ENCODE assay signal across 19 cellular contexts in genomic region chrX:88883205-88883604, GRCh38.
DNase-seq lines count a peak whose midpoint lies in the region; ATAC-seq and TF ChIP-seq lines count a peak whose summit lies in the region.
"Had no signal": no experiment of that assay in that cellular context is flagged by ENCODE, and none has a peak within 500 bp of the region (broad histone marks: within the 10 kb centered on the region; RNA-seq: fewer than 3 reads in every experiment).

No MANE protein-coding gene starts in this region.

- H3K9me2 ChIP-seq in GM23248 (ENCODE audit: insufficient read depth) = no peaks in the 10 kb centered on the region
- H3K9me2 ChIP-seq in PC-3 (replicated peaks; ENCODE audit: low read length) = no peaks in the 10 kb centered on the region

- H3K27me3 ChIP-seq in GM23248 (replicated peaks; ENCODE audit: insufficient read depth) (no peaks in the 10 kb centered on the region), PC-3 (ENCODE audit: low read length) (no peaks in the 10 kb centered on the region), smooth muscle cell (ENCODE audit: low read depth) (no peaks in the 10 kb centered on the region)
- H3K27me3 ChIP-seq: SJSA1 had no signal

- DNase-seq in GM23248 (peak; percentile 0), PC-3 (peak; percentile 34), smooth muscle cell (lab: John Stamatoyannopoulos, UW; ENCODE audit: unreplicated experiment) (no peak), AG08395 (ENCODE audit: low spot score) (no peak)
- DNase-seq: DMS79, KBM-7, NCI-H1694, NCI-H2081, NCI-H2171, NCI-H345, NCI-H524 treated with DMSO at 0.1 percent for 48 hours, NCI-H82 had no signal

- H3K4me3 ChIP-seq in GM23248 (no peak overlapping the region), PC-3 (ENCODE audit: low read length) (no peak overlapping the region), smooth muscle cell (no peak overlapping the region)
- H3K4me3 ChIP-seq: GM23338, SJSA1 had no signal

- no peak overlapping the region for H3K4me2 ChIP-seq in GM23248 (ENCODE audit: unreplicated experiment)
- H3K4me2 ChIP-seq in PC-3 (ENCODE audit: low read length) = no peak overlapping the region
- H3K4me2 ChIP-seq in smooth muscle cell = peak overlapping the region; percentile 52
- H3K4me2 ChIP-seq: GM23338 had no signal

- H3K9me3 ChIP-seq in GM23248 (ENCODE audit: low read depth) (no peaks in the 10 kb centered on the region), PC-3 (ENCODE audit: low read length) (no peaks in the 10 kb centered on the region), smooth muscle cell (replicated peaks; ENCODE audit: low read depth) (no peaks in the 10 kb centered on the region)
- H3K9me3 ChIP-seq: SJSA1 had no signal

- no peaks in the 10 kb centered on the region for H3F3A ChIP-seq in GM23248 (ENCODE audit: insufficient read depth)
- H3F3A ChIP-seq in PC-3 (ENCODE audit: low read length, unreplicated experiment) = no peaks in the 10 kb centered on the region
- H3F3A ChIP-seq in smooth muscle cell (ENCODE audit: low read depth) = no peaks in the 10 kb centered on the region

- no peaks in the 10 kb centered on the region for H3K4me1 ChIP-seq in GM23248 (ENCODE audit: insufficient read depth)
- no peaks in the 10 kb centered on the region for H3K4me1 ChIP-seq in PC-3 (ENCODE audit: insufficient read depth, low read length)
- no peaks in the 10 kb centered on the region for H3K4me1 ChIP-seq in smooth muscle cell (ENCODE audit: low read depth)
- H3K4me1 ChIP-seq: SJSA1 had no signal

- H2AFZ ChIP-seq in GM23248 (no peak overlapping the region), PC-3 (ENCODE audit: low read length) (no peak overlapping the region), smooth muscle cell (ENCODE audit: low read depth) (no peak overlapping the region)
- H2AFZ ChIP-seq: GM23338 had no signal

- POLR2A ChIA-PET in PC-3 (lab: Charles Lee; ENCODE audit: unreplicated experiment) = no interaction called here

- intact Hi-C loops in PC-3 (cut with micrococcal nuclease) = no loop called here

- H4K20me1 ChIP-seq in GM23248 (ENCODE audit: insufficient read depth) (no peaks in the 10 kb centered on the region), PC-3 (ENCODE audit: low read length) (no peaks in the 10 kb centered on the region), smooth muscle cell (ENCODE audit: low read depth) (no peaks in the 10 kb centered on the region)

- ATAC-seq in PC-3 = peak; percentile 38; the same call in 1 of the 2 replicates
- peak; percentile 38 for ATAC-seq in esophagus mucosa
- ATAC-seq in HG02763 (IDR thresholded peaks at IDR 0.05; ENCODE audit: unreplicated experiment) = no peak
- no peak for ATAC-seq in HG03139 (IDR thresholded peaks at IDR 0.05; ENCODE audit: unreplicated experiment)
- ATAC-seq: GM23338, HCT116, Right ventricle myocardium inferior had no signal

- CTCF ChIA-PET in PC-3 (lab: Charles Lee) = no interaction called here

- H3K79me2 ChIP-seq in GM23248 (ENCODE audit: insufficient read depth) (no peaks in the 10 kb centered on the region), PC-3 (ENCODE audit: low read length) (no peaks in the 10 kb centered on the region), smooth muscle cell (ENCODE audit: low read depth) (no peaks in the 10 kb centered on the region)

- 2 to 4% methylated on average over 3 of the region's 3 CpGs for WGBS in GM23248 (ENCODE audit: low coverage in 1 of 2, low lambda C conversion rate in 2 of 2, missing lambda C conversion rate in 2 of 2), 2 experiments
- WGBS in smooth muscle cell (ENCODE audit: low lambda C conversion rate) = 5% methylated on average over 3 of the region's 3 CpGs

- no peak overlapping the region for H3K9ac ChIP-seq in GM23248
- no peak overlapping the region for H3K9ac ChIP-seq in PC-3 (ENCODE audit: low read length)
- H3K9ac ChIP-seq in smooth muscle cell (ENCODE audit: low read depth) = peak overlapping the region; percentile 2

- TF ChIP-seq CTCF in PC-3 (conservative IDR thresholded peaks at IDR 0.05; ENCODE audit: low read depth, low read length) (no peak), smooth muscle cell (IDR thresholded peaks at IDR 0.05; ENCODE audit: borderline replicate concordance, insufficient read depth, poor library complexity, severe bottlenecking) (no peak)

- in situ Hi-C loops in GM23248 (cut with MboI) = no loop called here

- BruUV-seq in PC-3 (replicated peaks; lab: Mats Ljungman, UMichigan) = no TSS peak

- H3K36me3 ChIP-seq in GM23248 (ENCODE audit: low read depth) (no peaks in the 10 kb centered on the region), PC-3 (ENCODE audit: low read depth, low read length) (no peaks in the 10 kb centered on the region), smooth muscle cell (ENCODE audit: low read depth) (no peaks in the 10 kb centered on the region)
- H3K36me3 ChIP-seq: SJSA1 had no signal

- H3K27ac ChIP-seq in GM23248 (no peak overlapping the region), PC-3 (ENCODE audit: low read length) (no peak overlapping the region), smooth muscle cell (ENCODE audit: low read depth) (peak overlapping the region; percentile 53)
- H3K27ac ChIP-seq: SJSA1 had no signal

Comparison
In these comparisons a context has a peak if more than half of its experiments do, and no peak if none do; other contexts are left out.
1. DNase-seq: peak in GM23248 (single experiment) and PC-3 (single experiment); none in smooth muscle cell (single experiment) and AG08395 (single experiment).
2. ATAC-seq: peak in PC-3 (single experiment) and esophagus mucosa (single experiment); none in HG02763 (single experiment) and HG03139 (single experiment).